18 cellular contexts compared by ENCODE assay signal in genomic region chr11:76600124-76600655, GRCh38.
DNase-seq lines count a peak whose midpoint lies in the region; ATAC-seq and TF ChIP-seq lines count a peak whose summit lies in the region.
"Had no signal": no experiment of that assay in that cellular context is flagged by ENCODE, and none has a peak within 500 bp of the region (broad histone marks: within the 10 kb centered on the region; RNA-seq: fewer than 3 reads in every experiment).

No MANE protein-coding gene starts in this region.

- no peak overlapping the region for H2BK120ac ChIP-seq in neuronal stem cell (ENCODE audit: low read depth, low read length)

- no peak overlapping the region for H2AFZ ChIP-seq in neuronal stem cell (ENCODE audit: low read length)
- no peak overlapping the region for H2AFZ ChIP-seq in Karpas-422 (ENCODE audit: low read length)

- H3K4me3 ChIP-seq in esophagus muscularis mucosa, result no peak overlapping the region
- H3K4me3 ChIP-seq in neuronal stem cell (ENCODE audit: low read length in 2 of 2), result no peak overlapping the region
- H3K4me3 ChIP-seq in Karpas-422 (ENCODE audit: low read length), result no peak overlapping the region
- H3K4me3 ChIP-seq: BLaER1, K562 had no signal

- peaks cover 8% of the 10 kb centered on the region for H3K4me1 Mint-ChIP-seq in activated CD8-positive, alpha-beta memory T cell treated with anti-CD3 and anti-CD28 coated beads, Interleukin-2, amount 10 ng/mL, durations not matched to agents 7 days and 5 days
- H3K4me1 Mint-ChIP-seq in activated T-helper 2 cell treated with anti-CD3 and anti-CD28 coated beads, Interferon-gamma antibody, Interleukin-2, Interleukin-4, amounts not matched to agents 10 μg/mL and 5 μg/mL and 100 μg/mL, durations not matched to agents 14 hours and 24 hours and 36 hours (ENCODE audit: low read depth), result peaks cover 29% of the 10 kb centered on the region

- TF ChIP-seq POLR2A in esophagus muscularis mucosa (IDR thresholded peaks at IDR 0.05; ENCODE audit: low read depth), result no peak

- no peaks in the 10 kb centered on the region for H3K9me3 Mint-ChIP-seq in activated CD8-positive, alpha-beta memory T cell treated with anti-CD3 and anti-CD28 coated beads, Interleukin-2, amount 10 ng/mL, durations not matched to agents 7 days and 5 days (ENCODE audit: low read depth)
- H3K9me3 Mint-ChIP-seq in activated T-helper 2 cell treated with anti-CD3 and anti-CD28 coated beads, Interferon-gamma antibody, Interleukin-2, Interleukin-4, amounts not matched to agents 10 μg/mL and 5 μg/mL and 100 μg/mL, durations not matched to agents 14 hours and 24 hours and 36 hours, result peaks cover 4% of the 10 kb centered on the region
- H3K9me3 Mint-ChIP-seq: CD4-positive, alpha-beta T cell had no signal

- H2AK5ac ChIP-seq in neuronal stem cell (ENCODE audit: low read depth, low read length), result no peak overlapping the region

- H4K8ac ChIP-seq in neuronal stem cell (ENCODE audit: low read depth, low read length), result no peak overlapping the region

- H3K23ac ChIP-seq in neuronal stem cell (ENCODE audit: low read depth, low read length, poor library complexity), result no peak overlapping the region

- TF ChIP-seq EP300 in esophagus muscularis mucosa (IDR thresholded peaks at IDR 0.05), result no peak

- no peak overlapping the region for H4K91ac ChIP-seq in neuronal stem cell (ENCODE audit: low read depth, low read length, poor library complexity)

- no peaks in the 10 kb centered on the region for H4K20me1 ChIP-seq in Karpas-422 (ENCODE audit: insufficient read depth, low read depth, low read length)
- H4K20me1 ChIP-seq: BLaER1 had no signal

- peak; percentile 28 for DNase-seq in activated CD8-positive, alpha-beta memory T cell treated with anti-CD3 and anti-CD28 coated beads, Interleukin-2, amount 50 U/mL, for 48 hours
- DNase-seq in activated CD8-positive, alpha-beta memory T cell treated with anti-CD3 and anti-CD28 coated beads, Interleukin-2, amount 10 ng/mL, durations not matched to agents 7 days and 5 days, result no peak
- DNase-seq in esophagus muscularis mucosa (ENCODE audit: extremely low spot score), result peak; percentile 57
- no peak for DNase-seq in neuronal stem cell (ENCODE audit: low spot score)
- no peak for DNase-seq in Karpas-422
- no peak for DNase-seq in activated T-helper 2 cell treated with anti-CD3 and anti-CD28 coated beads, Interferon-gamma antibody, Interleukin-2, Interleukin-4, amounts not matched to agents 10 μg/mL and 5 μg/mL and 100 μg/mL, durations not matched to agents 14 hours and 24 hours and 36 hours (ENCODE audit: low spot score)
- DNase-seq: CD4-positive, alpha-beta T cell; MV-4-11; NCI-H1105; NCI-H1436 treated with DMSO at 0.1 percent for 48 hours; NCI-H1930; NCI-H2107; NCI-H524; NCI-H774 had no signal

- H2BK12ac ChIP-seq in neuronal stem cell (ENCODE audit: low read length), result no peak overlapping the region

- no peaks in the 10 kb centered on the region for H3K36me3 Mint-ChIP-seq in activated CD8-positive, alpha-beta memory T cell treated with anti-CD3 and anti-CD28 coated beads, Interleukin-2, amount 10 ng/mL, durations not matched to agents 7 days and 5 days
- peaks cover 1% of the 10 kb centered on the region for H3K36me3 Mint-ChIP-seq in activated T-helper 2 cell treated with anti-CD3 and anti-CD28 coated beads, Interferon-gamma antibody, Interleukin-2, Interleukin-4, amounts not matched to agents 10 μg/mL and 5 μg/mL and 100 μg/mL, durations not matched to agents 14 hours and 24 hours and 36 hours (ENCODE audit: low read depth)

- no peak overlapping the region for H3K4me3 Mint-ChIP-seq in activated CD8-positive, alpha-beta memory T cell treated with anti-CD3 and anti-CD28 coated beads, Interleukin-2, amount 10 ng/mL, durations not matched to agents 7 days and 5 days
- no peak overlapping the region for H3K4me3 Mint-ChIP-seq in activated T-helper 2 cell treated with anti-CD3 and anti-CD28 coated beads, Interferon-gamma antibody, Interleukin-2, Interleukin-4, amounts not matched to agents 10 μg/mL and 5 μg/mL and 100 μg/mL, durations not matched to agents 14 hours and 24 hours and 36 hours (ENCODE audit: low read depth)
- H3K4me3 Mint-ChIP-seq: CD4-positive, alpha-beta T cell had no signal

- H3K18ac ChIP-seq in neuronal stem cell (ENCODE audit: low read length), result peak overlapping the region; percentile 53

- H2BK15ac ChIP-seq in neuronal stem cell (ENCODE audit: low read length), result no peak overlapping the region

- no peak overlapping the region for H3K4ac ChIP-seq in neuronal stem cell (ENCODE audit: low read length)

- no peak overlapping the region for H2BK5ac ChIP-seq in neuronal stem cell (ENCODE audit: low read length)

- H3K14ac ChIP-seq in neuronal stem cell (ENCODE audit: low read length), result no peak overlapping the region

- H3K27ac ChIP-seq in esophagus muscularis mucosa (replicated peaks in 1 of 4) (no peak overlapping the region), neuronal stem cell (replicated peaks; ENCODE audit: low read length) (no peak overlapping the region), Karpas-422 (ENCODE audit: low read length) (no peak overlapping the region)
- H3K27ac ChIP-seq: BLaER1 had no signal

- CTCF ChIA-PET in activated CD8-positive, alpha-beta memory T cell treated with anti-CD3 and anti-CD28 coated beads, Interleukin-2, amount 10 ng/mL, durations not matched to agents 7 days and 5 days (lab: Charles Lee), result no interaction called here

- no peaks in the 10 kb centered on the region for H3K79me2 ChIP-seq in Karpas-422 (ENCODE audit: low read length)

- H3K9me3 ChIP-seq in esophagus muscularis mucosa (no peaks in the 10 kb centered on the region), neuronal stem cell (replicated peaks in 1 of 2; ENCODE audit: control insufficient read depth in 2 of 2, insufficient read depth in 1 of 2, low read depth in 1 of 2, low read length in 2 of 2) (no peaks in the 10 kb centered on the region), Karpas-422 (ENCODE audit: low read length) (no peaks in the 10 kb centered on the region)
- H3K9me3 ChIP-seq: BLaER1 had no signal

- H3K36me3 ChIP-seq in esophagus muscularis mucosa (no peaks in the 10 kb centered on the region), neuronal stem cell (replicated peaks in 1 of 2; ENCODE audit: control insufficient read depth in 2 of 2, insufficient read depth in 2 of 2, low read length in 2 of 2) (no peaks in the 10 kb centered on the region), Karpas-422 (ENCODE audit: insufficient read depth, low read length) (no peaks in the 10 kb centered on the region)
- H3K36me3 ChIP-seq: BLaER1 had no signal

- no peak overlapping the region for H3K27ac Mint-ChIP-seq in activated CD8-positive, alpha-beta memory T cell treated with anti-CD3 and anti-CD28 coated beads, Interleukin-2, amount 10 ng/mL, durations not matched to agents 7 days and 5 days
- H3K27ac Mint-ChIP-seq in activated T-helper 2 cell treated with anti-CD3 and anti-CD28 coated beads, Interferon-gamma antibody, Interleukin-2, Interleukin-4, amounts not matched to agents 10 μg/mL and 5 μg/mL and 100 μg/mL, durations not matched to agents 14 hours and 24 hours and 36 hours, result no peak overlapping the region
- H3K27ac Mint-ChIP-seq: CD4-positive, alpha-beta T cell had no signal

- TF ChIP-seq CTCF in esophagus muscularis mucosa (IDR thresholded peaks at IDR 0.05), result no peak

- intact Hi-C loops in esophagus muscularis mucosa (cut with DNase I), result loop anchor here (10.0 kb wide), 1 partner anchor 75 kb away; the partner anchor contains the start of gene LRRC32
- intact Hi-C loops in activated T-helper 2 cell treated with anti-CD3 and anti-CD28 coated beads, Interferon-gamma antibody, Interleukin-2, Interleukin-4, amounts not matched to agents 10 μg/mL and 5 μg/mL and 100 μg/mL, durations not matched to agents 14 hours and 24 hours and 36 hours (cut with micrococcal nuclease), result no loop called here

- H3K9me2 ChIP-seq in Karpas-422 (replicated peaks; ENCODE audit: insufficient read depth, low read length), result no peaks in the 10 kb centered on the region

- WGBS in esophagus muscularis mucosa, result 93% methylated on average over 10 of the region's 10 CpGs
- no CpG with 5 or more reads among the region's 10 CpGs for WGBS in neuronal stem cell (ENCODE audit: extremely low coverage in 2 of 2, insufficient read length in 2 of 2, insufficient replicate concordance in 1 of 2), 2 donors

- no peaks in the 10 kb centered on the region for H3K27me3 Mint-ChIP-seq in activated CD8-positive, alpha-beta memory T cell treated with anti-CD3 and anti-CD28 coated beads, Interleukin-2, amount 10 ng/mL, durations not matched to agents 7 days and 5 days
- H3K27me3 Mint-ChIP-seq in activated T-helper 2 cell treated with anti-CD3 and anti-CD28 coated beads, Interferon-gamma antibody, Interleukin-2, Interleukin-4, amounts not matched to agents 10 μg/mL and 5 μg/mL and 100 μg/mL, durations not matched to agents 14 hours and 24 hours and 36 hours (ENCODE audit: low read depth), result no peaks in the 10 kb centered on the region
- H3K27me3 Mint-ChIP-seq: CD4-positive, alpha-beta T cell had no signal

- H3K9ac ChIP-seq in neuronal stem cell (ENCODE audit: low read depth, low read length, poor library complexity), result no peak overlapping the region
- H3K9ac ChIP-seq in Karpas-422 (ENCODE audit: low read length), result no peak overlapping the region
- H3K9ac ChIP-seq: BLaER1 had no signal

- H3K4me2 ChIP-seq in neuronal stem cell (ENCODE audit: insufficient read depth, low read length, poor library complexity, severe bottlenecking) (no peak overlapping the region), Karpas-422 (ENCODE audit: low read depth, low read length, poor library complexity, severe bottlenecking) (no peak overlapping the region)
- H3K4me2 ChIP-seq: BLaER1 had no signal

- no peaks in the 10 kb centered on the region for H3K79me1 ChIP-seq in neuronal stem cell (ENCODE audit: low read depth, low read length)

- peaks cover 36 to 41% (median 39%) of the 10 kb centered on the region in 4 donors for H3K4me1 ChIP-seq in esophagus muscularis mucosa
- H3K4me1 ChIP-seq in neuronal stem cell (ENCODE audit: control insufficient read depth in 2 of 2, insufficient read depth in 1 of 2, low read depth in 1 of 2, low read length in 2 of 2), result peaks cover 0 to 9% of the 10 kb centered on the region in 2 donors
- H3K4me1 ChIP-seq in Karpas-422 (ENCODE audit: low read length), result peaks cover 5% of the 10 kb centered on the region

- H3K27me3 ChIP-seq in esophagus muscularis mucosa, result no peaks in the 10 kb centered on the region
- peaks cover 0 to 18% (median 0%) of the 10 kb centered on the region in 3 experiments for H3K27me3 ChIP-seq in neuronal stem cell (ENCODE audit: control insufficient read depth in 3 of 3, insufficient read depth in 3 of 3, low read depth in 1 of 3, low read length in 3 of 3)
- no peaks in the 10 kb centered on the region for H3K27me3 ChIP-seq in Karpas-422 (ENCODE audit: low read length)

- no peak for ATAC-seq in activated CD8-positive, alpha-beta memory T cell treated with anti-CD3 and anti-CD28 coated beads, Interleukin-2, amount 10 ng/mL, durations not matched to agents 7 days and 5 days
- no peak for ATAC-seq in HG02798 (IDR thresholded peaks at IDR 0.05; ENCODE audit: poor library complexity, unreplicated experiment)
- ATAC-seq: HCT116, K562 had no signal

Comparison
In these comparisons a context has a peak if more than half of its experiments do, and no peak if none do; other contexts are left out.
1. DNase-seq: peak in activated CD8-positive, alpha-beta memory T cell treated with anti-CD3 and anti-CD28 coated beads, Interleukin-2, amount 50 U/mL, for 48 hours (single experiment) and esophagus muscularis mucosa (single experiment); none in activated CD8-positive, alpha-beta memory T cell treated with anti-CD3 and anti-CD28 coated beads, Interleukin-2, amount 10 ng/mL, durations not matched to agents 7 days and 5 days (single experiment), neuronal stem cell (single experiment), Karpas-422 (single experiment) and activated T-helper 2 cell treated with anti-CD3 and anti-CD28 coated beads, Interferon-gamma antibody, Interleukin-2, Interleukin-4, amounts not matched to agents 10 μg/mL and 5 μg/mL and 100 μg/mL, durations not matched to agents 14 hours and 24 hours and 36 hours (single experiment).